ENCODE assay signal across 12 cellular contexts in genomic region chr10:72886596-72887522, GRCh38. TPM values are rescaled to one million over a fixed set of nuclear protein-coding genes. Genes with fewer than 3 reads are reported as not detected.
DNase-seq lines count a peak whose midpoint lies in the region; ATAC-seq and TF ChIP-seq lines count a peak whose summit lies in the region.
"Had no signal": no experiment of that assay in that cellular context is flagged by ENCODE, and none has a peak within 500 bp of the region (broad histone marks: within the 10 kb centered on the region; RNA-seq: fewer than 3 reads in every experiment).

No MANE protein-coding gene starts in this region.

- peak overlapping the region; percentile 10 for H3K18ac ChIP-seq in H9 (ENCODE audit: insufficient read length, low read depth, low read length)

- no peak overlapping the region for H3K9ac ChIP-seq in H9 (ENCODE audit: extremely low read depth, insufficient read length, low read length)

- no peak for TF ChIP-seq CTCF in A673 (conservative IDR thresholded peaks at IDR 0.05; ENCODE audit: low read depth, low read length)
- TF ChIP-seq CTCF in H9 (conservative IDR thresholded peaks at IDR 0.05) = no peak

- no peak overlapping the region for H3K27ac ChIP-seq in A673 (ENCODE audit: low read depth, low read length, poor library complexity, severe bottlenecking)
- H3K27ac ChIP-seq in H9 (ENCODE audit: insufficient read length, low read depth, low read length) = peak overlapping the region; percentile 72
- H3K27ac ChIP-seq: psoas muscle had no signal

- no peaks in the 10 kb centered on the region for H3K36me3 ChIP-seq in A673 (ENCODE audit: insufficient read depth, low read length, poor library complexity, severe bottlenecking)

- H3T11ph ChIP-seq in H9 (ENCODE audit: low read length) = no peak overlapping the region

- peaks cover 25 to 53% (median 34%) of the 10 kb centered on the region in 3 experiments for H3K36me3 Mint-ChIP-seq in H9 (ENCODE audit: insufficient read depth in 1 of 3, low read depth in 3 of 3)
- H3K36me3 Mint-ChIP-seq in activated T-helper 2 cell treated with anti-CD3 and anti-CD28 coated beads, Interferon-gamma antibody, Interleukin-2, Interleukin-4, amounts not matched to agents 10 μg/mL and 5 μg/mL and 100 μg/mL, durations not matched to agents 14 hours and 24 hours and 36 hours (ENCODE audit: low read depth) = peaks cover 16% of the 10 kb centered on the region

- DNase-seq in A673 (ENCODE audit: low spot score) = peak; percentile 5
- DNase-seq in H9 = peak; percentile 69
- no peak for DNase-seq in activated T-helper 2 cell treated with anti-CD3 and anti-CD28 coated beads, Interferon-gamma antibody, Interleukin-2, Interleukin-4, amounts not matched to agents 10 μg/mL and 5 μg/mL and 100 μg/mL, durations not matched to agents 14 hours and 24 hours and 36 hours (ENCODE audit: low spot score)
- no peak for DNase-seq in left lobe of liver (ENCODE audit: low spot score)
- DNase-seq in central memory CD4-positive, alpha-beta T cell = no peak
- DNase-seq in NCI-H446 treated with DMSO at 0.1 percent for 48 hours (lab: John Stamatoyannopoulos, UW) = no peak
- no peak for DNase-seq in glomerular visceral epithelial cell (ENCODE audit: extremely low spot score)
- DNase-seq: activated gamma-delta T cell treated with Interleukin-2 at 50 U/mL for 16 hours, NCI-H1436 treated with DMSO at 0.1 percent for 48 hours, psoas muscle had no signal

- no peaks in the 10 kb centered on the region; the same call in 1 of the 2 replicates for H3K27me3 Mint-ChIP-seq in H9 (ENCODE audit: low read depth)
- no peaks in the 10 kb centered on the region for H3K27me3 Mint-ChIP-seq in activated T-helper 2 cell treated with anti-CD3 and anti-CD28 coated beads, Interferon-gamma antibody, Interleukin-2, Interleukin-4, amounts not matched to agents 10 μg/mL and 5 μg/mL and 100 μg/mL, durations not matched to agents 14 hours and 24 hours and 36 hours (ENCODE audit: low read depth)

- peak overlapping the region; percentile 84 for H2BK120ac ChIP-seq in H9 (ENCODE audit: low read depth, low read length, poor library complexity, severe bottlenecking)

- no peak overlapping the region for H4K91ac ChIP-seq in H9 (ENCODE audit: insufficient read length, low read depth, low read length)

- peak overlapping the region; percentile 41 to 56; a peak in 4 of 5 replicates for H3K4me3 Mint-ChIP-seq in H9
- H3K4me3 Mint-ChIP-seq in activated T-helper 2 cell treated with anti-CD3 and anti-CD28 coated beads, Interferon-gamma antibody, Interleukin-2, Interleukin-4, amounts not matched to agents 10 μg/mL and 5 μg/mL and 100 μg/mL, durations not matched to agents 14 hours and 24 hours and 36 hours (ENCODE audit: low read depth) = no peak overlapping the region

- peak overlapping the region; percentile 78 for H2BK20ac ChIP-seq in H9 (ENCODE audit: low read depth, low read length, poor library complexity, severe bottlenecking)

- peak; percentile 19 for ATAC-seq in left lobe of liver
- no peak for ATAC-seq in GM19023 (IDR thresholded peaks at IDR 0.05; ENCODE audit: unreplicated experiment)
- ATAC-seq: psoas muscle, SK-N-SH treated with all-trans-retinoic acid at 6 μM for 48 hours had no signal

- no peak overlapping the region for H2AK5ac ChIP-seq in H9 (ENCODE audit: insufficient read length, low read length)

- H4K5ac ChIP-seq in H9 (ENCODE audit: insufficient read length, low read depth, low read length) = no peak overlapping the region

- H3K4me1 ChIP-seq in A673 (ENCODE audit: insufficient read depth, low read length, poor library complexity, severe bottlenecking) (peaks cover 16% of the 10 kb centered on the region), H9 (ENCODE audit: insufficient read depth, low read length) (peaks cover 9% of the 10 kb centered on the region; the same call in 1 of the 2 replicates)
- H3K4me1 ChIP-seq: psoas muscle had no signal

- no peaks in the 10 kb centered on the region for H3K9me3 ChIP-seq in A673 (ENCODE audit: low read depth, low read length, poor library complexity, severe bottlenecking)
- H3K9me3 ChIP-seq in H9 (ENCODE audit: control insufficient read depth, low read depth, low read length) = no peaks in the 10 kb centered on the region
- H3K9me3 ChIP-seq: psoas muscle had no signal

- H3K9me3 Mint-ChIP-seq in H9 = peaks cover 0 to 7% of the 10 kb centered on the region in 2 experiments; a peak in 3 of 5 replicates
- H3K9me3 Mint-ChIP-seq in activated T-helper 2 cell treated with anti-CD3 and anti-CD28 coated beads, Interferon-gamma antibody, Interleukin-2, Interleukin-4, amounts not matched to agents 10 μg/mL and 5 μg/mL and 100 μg/mL, durations not matched to agents 14 hours and 24 hours and 36 hours = peaks cover 4% of the 10 kb centered on the region

- H2BK15ac ChIP-seq in H9 (ENCODE audit: low read depth, low read length) = no peak overlapping the region

- peak overlapping the region; percentile 97 to 99 (median 97) for H3K27ac Mint-ChIP-seq in H9
- peak overlapping the region; percentile 44 for H3K27ac Mint-ChIP-seq in activated T-helper 2 cell treated with anti-CD3 and anti-CD28 coated beads, Interferon-gamma antibody, Interleukin-2, Interleukin-4, amounts not matched to agents 10 μg/mL and 5 μg/mL and 100 μg/mL, durations not matched to agents 14 hours and 24 hours and 36 hours

- H4K20me1 ChIP-seq in H9 (ENCODE audit: control insufficient read depth, insufficient read depth, insufficient read length) = no peaks in the 10 kb centered on the region

- no peak overlapping the region for H3K4ac ChIP-seq in H9 (ENCODE audit: low read depth, low read length)

- no peak overlapping the region for H3K56ac ChIP-seq in H9 (ENCODE audit: insufficient read length, low read depth, low read length)

- H3K79me2 ChIP-seq in H9 (ENCODE audit: insufficient read depth, low read length) = no peaks in the 10 kb centered on the region

- no peaks in the 10 kb centered on the region for H3K79me1 ChIP-seq in H9 (ENCODE audit: insufficient read depth, low read depth, low read length, poor library complexity, severe bottlenecking)

- H3K4me1 Mint-ChIP-seq in H9 = peaks cover 45 to 49% of the 10 kb centered on the region in 2 experiments
- peaks cover 8% of the 10 kb centered on the region for H3K4me1 Mint-ChIP-seq in activated T-helper 2 cell treated with anti-CD3 and anti-CD28 coated beads, Interferon-gamma antibody, Interleukin-2, Interleukin-4, amounts not matched to agents 10 μg/mL and 5 μg/mL and 100 μg/mL, durations not matched to agents 14 hours and 24 hours and 36 hours (ENCODE audit: low read depth)

- intact Hi-C loops in A673 (cut with micrococcal nuclease; ENCODE audit: unreplicated experiment) = no loop called here
- intact Hi-C loops in activated T-helper 2 cell treated with anti-CD3 and anti-CD28 coated beads, Interferon-gamma antibody, Interleukin-2, Interleukin-4, amounts not matched to agents 10 μg/mL and 5 μg/mL and 100 μg/mL, durations not matched to agents 14 hours and 24 hours and 36 hours (cut with micrococcal nuclease) = no loop called here

- no peak overlapping the region for H3K4me3 ChIP-seq in A673 (ENCODE audit: low read depth, low read length, poor library complexity, severe bottlenecking)
- H3K4me3 ChIP-seq: psoas muscle had no signal

- WGBS in H9 (ENCODE audit: extremely low coverage, insufficient read length, low lambda C conversion rate) = no CpG with 5 or more reads among the region's 6 CpGs

- TSS peak; percentile 39 for BruUV-seq in A673 (replicated peaks; lab: Mats Ljungman, UMichigan)

- H3K4me2 ChIP-seq in H9 (ENCODE audit: insufficient read depth, insufficient read length, low read length) = peak overlapping the region; percentile 47

- H2AFZ ChIP-seq in H9 (ENCODE audit: low read length) = no peak overlapping the region

- no peak overlapping the region for H4K8ac ChIP-seq in H9 (replicated peaks; ENCODE audit: insufficient read length, low read depth, low read length)

- H2BK5ac ChIP-seq in H9 (ENCODE audit: insufficient read length, low read length) = no peak overlapping the region

- H3K23ac ChIP-seq in H9 (ENCODE audit: insufficient read length, low read depth, low read length) = no peak overlapping the region

- CTCF ChIA-PET in A673 (lab: Charles Lee) = no interaction called here

- H3K27me3 ChIP-seq in A673 (replicated peaks; ENCODE audit: insufficient read depth, low read depth, low read length, poor library complexity) = no peaks in the 10 kb centered on the region
- H3K27me3 ChIP-seq in H9 (ENCODE audit: insufficient read depth, low read length) = no peaks in the 10 kb centered on the region

- H3K23me2 ChIP-seq in H9 (ENCODE audit: insufficient read length, low read depth, low read length, poor library complexity, severe bottlenecking) = no peaks in the 10 kb centered on the region

- no peak overlapping the region; the same call in 1 of the 2 replicates for H3K14ac ChIP-seq in H9 (ENCODE audit: insufficient read depth, low read length)

- no peak overlapping the region for H2BK12ac ChIP-seq in H9 (ENCODE audit: insufficient read length, low read depth, low read length)

- POLR2A ChIA-PET in A673 (lab: Charles Lee; ENCODE audit: low non-redundant PET) = no interaction called here

RNA-seq across cellular contexts. Expression of gene OIT3, which starts 6.7 kb away (rescaled TPM):
- total RNA-seq in A673 (2021) (not detected in 2 replicates), H9 (2021) (not detected in 2 replicates), left lobe of liver (25.2 TPM)
- not detected in 2 replicates for total RNA-seq in activated T-helper 2 cell treated with anti-CD3 and anti-CD28 coated beads, Interferon-gamma antibody, Interleukin-2, Interleukin-4, amounts not matched to agents 10 μg/mL and 5 μg/mL and 100 μg/mL, durations not matched to agents 14 hours and 24 hours and 36 hours
- total RNA-seq: psoas muscle had no signal

Comparison
In these comparisons a context has a peak if more than half of its experiments do, and no peak if none do; other contexts are left out.
1. DNase-seq: peak in A673 (single experiment) and H9 (single experiment); none in activated T-helper 2 cell treated with anti-CD3 and anti-CD28 coated beads, Interferon-gamma antibody, Interleukin-2, Interleukin-4, amounts not matched to agents 10 μg/mL and 5 μg/mL and 100 μg/mL, durations not matched to agents 14 hours and 24 hours and 36 hours (single experiment), left lobe of liver (single experiment), central memory CD4-positive, alpha-beta T cell (single experiment), NCI-H446 treated with DMSO at 0.1 percent for 48 hours (single experiment) and glomerular visceral epithelial cell (single experiment).
2. RNA of gene OIT3, which starts 6.7 kb away (total RNA-seq): 25.2 TPM in left lobe of liver (single experiment); not detected in A673, not detected in H9 and not detected in activated T-helper 2 cell treated with anti-CD3 and anti-CD28 coated beads, Interferon-gamma antibody, Interleukin-2, Interleukin-4, amounts not matched to agents 10 μg/mL and 5 μg/mL and 100 μg/mL, durations not matched to agents 14 hours and 24 hours and 36 hours; every median in the first group is over 10 times any median in the second.